In the genomic region with DNA sequence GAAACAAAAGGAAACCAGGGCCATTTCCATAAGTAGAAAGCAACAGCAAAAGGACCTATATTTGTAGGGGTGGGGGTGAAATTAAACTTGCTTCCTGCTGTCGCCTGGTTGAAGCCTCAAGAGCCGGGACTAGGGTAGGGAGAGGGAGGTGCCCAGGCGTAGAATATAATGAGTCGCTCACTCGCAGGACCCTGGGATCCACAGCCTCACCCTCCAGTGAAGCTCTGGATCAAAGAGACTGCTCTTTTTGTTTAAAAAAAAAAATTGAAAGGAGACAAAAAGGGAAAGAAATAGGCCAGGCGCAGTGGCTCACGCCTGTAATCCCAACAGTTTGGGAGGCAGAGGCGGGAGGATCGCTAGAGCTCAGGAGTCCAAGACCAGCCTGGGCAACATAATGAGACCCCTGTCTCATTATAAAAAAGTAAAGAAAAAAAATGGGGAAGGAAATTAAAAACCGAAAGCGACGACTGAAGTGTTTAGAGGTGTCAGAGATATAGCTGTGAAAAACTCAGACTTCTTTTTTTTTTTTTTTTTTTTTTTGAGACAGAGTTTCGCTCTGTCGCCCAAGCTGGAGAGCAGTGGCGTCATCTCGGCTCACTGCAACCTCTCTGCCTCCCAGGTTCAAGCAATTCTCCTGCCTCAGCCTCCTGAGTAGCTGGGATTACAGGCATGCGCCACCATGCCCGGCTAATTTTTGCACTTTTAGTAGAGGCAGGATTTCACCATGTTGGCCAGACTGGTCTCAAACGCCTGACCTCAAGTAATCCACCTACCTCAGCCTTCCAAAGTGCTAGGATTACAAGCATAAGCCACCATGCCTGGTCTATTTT, we compare ENCODE assay signal across 2 cellular contexts.
TF ChIP-seq lines count a peak whose summit lies in the region.

No MANE protein-coding gene starts in this region.

TF ChIP-seq in SK-N-SH, 30 proteins besides CTCF, POLR2A, EP300 and RAD21 (continued from another document):
- no peak for TF ChIP-seq MXI1 (IDR thresholded peaks at IDR 0.05; ENCODE audit: low read depth, low read length)

TF ChIP-seq in SK-N-SH treated with all-trans-retinoic acid at 6 μM for 48 hours, 23 proteins besides CTCF, POLR2A, EP300 and RAD21 (continued from another document):
- TF ChIP-seq CREB5 (CRISPR knock-in tag; IDR thresholded peaks at IDR 0.05; ENCODE audit: low read depth), result no peak
TF ChIP-seq in SK-N-SH treated with all-trans-retinoic acid at 6 μM for 48 hours: peak in this region for 0.
